ENCODE assay signal across 8 cellular contexts in genomic region chr20:35146299-35146921, GRCh38. TPM values are rescaled to one million over a fixed set of nuclear protein-coding genes. Genes with fewer than 3 reads are reported as not detected.
DNase-seq lines count a peak whose midpoint lies in the region; ATAC-seq and TF ChIP-seq lines count a peak whose summit lies in the region.

No MANE protein-coding gene starts in this region.

- H3K9me3 ChIP-seq in esophagus muscularis mucosa = no peaks in the 10 kb centered on the region
- H3K9me3 ChIP-seq in neural cell (ENCODE audit: low read length) = no peaks in the 10 kb centered on the region

- 8% methylated on average over 8 of the region's 23 CpGs for WGBS in esophagus muscularis mucosa

- H3K4me2 ChIP-seq in neural cell (ENCODE audit: low read length) = peak overlapping the region; percentile 65

- peaks cover 12 to 32% (median 30%) of the 10 kb centered on the region in 4 donors for H3K4me1 ChIP-seq in esophagus muscularis mucosa

- no peak for TF ChIP-seq POLR2A in esophagus muscularis mucosa (IDR thresholded peaks at IDR 0.05; ENCODE audit: low read depth)

- H3K36me3 ChIP-seq in esophagus muscularis mucosa (peaks cover 7 to 34% (median 26%) of the 10 kb centered on the region in 4 donors), neural cell (ENCODE audit: insufficient read depth, low read length) (no peaks in the 10 kb centered on the region)

- TF ChIP-seq CTCF in VCaP (conservative IDR thresholded peaks at IDR 0.05) (no peak), esophagus muscularis mucosa (IDR thresholded peaks at IDR 0.05) (no peak), neural cell (IDR thresholded peaks at IDR 0.05; ENCODE audit: poor library complexity, severe bottlenecking) (no peak)

- ATAC-seq in GM18519 (IDR thresholded peaks at IDR 0.05; ENCODE audit: low FRiP score, unreplicated experiment) = no peak

- H3K4me3 ChIP-seq in esophagus muscularis mucosa (peak overlapping the region; percentile 70 to 83 (median 79)), neural cell (ENCODE audit: low read length) (peak overlapping the region; percentile 90)

- TF ChIP-seq EP300 in esophagus muscularis mucosa (IDR thresholded peaks at IDR 0.05) (no peak), neural cell (conservative IDR thresholded peaks at IDR 0.05; ENCODE audit: poor library complexity, severe bottlenecking) (no peak)

- intact Hi-C loops in esophagus muscularis mucosa (cut with DNase I) = loop anchor here (10.0 kb wide), 1 partner anchor 308 kb away; the partner anchor contains the start of gene CEP250

- H4K20me1 ChIP-seq in neural cell (ENCODE audit: insufficient read depth) = no peaks in the 10 kb centered on the region

- H2AFZ ChIP-seq in neural cell (ENCODE audit: low read depth, low read length) = peak overlapping the region; percentile 74

- TF ChIP-seq RAD21 in neural cell (conservative IDR thresholded peaks at IDR 0.05) = no peak

- H3K9ac ChIP-seq in neural cell (ENCODE audit: low read length) = peak overlapping the region; percentile 66

- H3K79me2 ChIP-seq in neural cell (replicated peaks; ENCODE audit: insufficient read depth, low read length) = no peaks in the 10 kb centered on the region

- no peaks in the 10 kb centered on the region for H3K27me3 ChIP-seq in esophagus muscularis mucosa
- no peaks in the 10 kb centered on the region for H3K27me3 ChIP-seq in neural cell (ENCODE audit: insufficient read depth, low read depth, low read length)

- DNase-seq in NCI-H524 (lab: John Stamatoyannopoulos, UW) (peak; percentile 24 to 43), NCI-H524 treated with DMSO at 0.1 percent for 48 hours (lab: John Stamatoyannopoulos, UW) (no peak), HK-2 (ENCODE audit: unreplicated experiment) (peak; percentile 56), esophagus muscularis mucosa (ENCODE audit: extremely low spot score) (no peak), GF-D8 (lab: John Stamatoyannopoulos, UW) (no peak)

- H3K9me2 ChIP-seq in neural cell (ENCODE audit: insufficient read depth, low read length) = no peaks in the 10 kb centered on the region

- H3K27ac ChIP-seq in VCaP (peak overlapping the region; percentile 86), esophagus muscularis mucosa (replicated peaks in 1 of 4) (peak overlapping the region; percentile 72 to 87 (median 78)), neural cell (ENCODE audit: low read length) (peak overlapping the region; percentile 58)

- no peaks in the 10 kb centered on the region for H3F3A ChIP-seq in neural cell (ENCODE audit: insufficient read depth, low read length, poor library complexity, severe bottlenecking)

TF ChIP-seq in neural cell, 6 proteins besides CTCF, POLR2A, EP300 and RAD21:
- TF ChIP-seq POLR2AphosphoS5 (IDR thresholded peaks at IDR 0.05) = no peak
- TF ChIP-seq MXI1 (conservative IDR thresholded peaks at IDR 0.05; ENCODE audit: poor library complexity, severe bottlenecking) = no peak
- TF ChIP-seq TAF1 (IDR thresholded peaks at IDR 0.05; ENCODE audit: low read depth) = no peak
- TF ChIP-seq EZH2 (IDR thresholded peaks at IDR 0.05; ENCODE audit: borderline replicate concordance, insufficient read depth, low read length, poor library complexity, severe bottlenecking) = no peak
- TF ChIP-seq REST (IDR thresholded peaks at IDR 0.05; ENCODE audit: borderline replicate concordance) = no peak
- no peak for TF ChIP-seq SMC3 (conservative IDR thresholded peaks at IDR 0.05; ENCODE audit: poor library complexity)

RNA-seq across cellular contexts. Expression of gene EDEM2, which starts 0.7 kb away (rescaled TPM):
- 10 to 100 TPM; 13.3 to 20.3 (median 14.6) TPM for total RNA-seq in esophagus muscularis mucosa
- polyA plus RNA-seq in neural cell = 13.3 and 17.4 TPM in 2 replicates
- polyA minus RNA-seq in neural cell = 9.5 and 11.4 TPM in 2 replicates

RNA-seq across cellular contexts. Expression of gene PROCR, which starts 25.5 kb away (rescaled TPM):
- total RNA-seq in esophagus muscularis mucosa = 10 to 100 TPM; 18.3 to 74.7 (median 38.1) TPM
- polyA plus RNA-seq in neural cell = 0.30 TPM in 1 of 2 replicates, not detected in the other
- not detected in 2 replicates for polyA minus RNA-seq in neural cell

RNA-seq across cellular contexts. Expression of gene TRPC4AP, which starts 53.8 kb away (rescaled TPM):
- 10 to 100 TPM; 44.1 to 58.2 (median 52.1) TPM for total RNA-seq in esophagus muscularis mucosa
- 85.9 and 93.0 TPM in 2 replicates for polyA plus RNA-seq in neural cell
- polyA minus RNA-seq in neural cell = 98.5 and 112 TPM in 2 replicates

Comparison
In these comparisons a context has a peak if more than half of its experiments do, and no peak if none do; other contexts are left out.
1. DNase-seq: peak in NCI-H524 (2 of 2) and HK-2 (single experiment); none in NCI-H524 treated with DMSO at 0.1 percent for 48 hours (single experiment), esophagus muscularis mucosa (single experiment) and GF-D8 (single experiment).
2. Peak in every context shown above with its lines, with median percentiles within 50 percentile points of each other: H3K27ac ChIP-seq.